Comparison of ENCODE assay signal across 1 cellular context in genomic region chr16:1630450-1631213, GRCh38.
TF ChIP-seq lines count a peak whose summit lies in the region.

No MANE protein-coding gene starts in this region.

TF ChIP-seq in HepG2, 621 proteins besides CTCF, POLR2A, EP300 and RAD21:
- no peak for TF ChIP-seq ZNF644 (CRISPR knock-in tag; IDR thresholded peaks at IDR 0.05; ENCODE audit: low read depth)
- TF ChIP-seq ZBTB33 (CRISPR knock-in tag; IDR thresholded peaks at IDR 0.05) = peak; percentile 75
TF ChIP-seq in HepG2: peak in this region for 1.
